Comparison of ENCODE assay signal across 1 cellular context in genomic region chr1:197782719-197783328, GRCh38.
TF ChIP-seq lines count a peak whose summit lies in the region.

No MANE protein-coding gene starts in this region.

TF ChIP-seq in HEK293T, 16 proteins besides CTCF, POLR2A, EP300 and RAD21 (continued from another document):
- TF ChIP-seq PKNOX1 (IDR thresholded peaks at IDR 0.05) (no peak), TARDBP (IDR thresholded peaks at IDR 0.05) (no peak), FOXA1 (IDR thresholded peaks at IDR 0.05) (no peak), ELF4 (IDR thresholded peaks at IDR 0.05) (no peak), CTBP1 (IDR thresholded peaks at IDR 0.05; ENCODE audit: borderline replicate concordance) (no peak)
